ENCODE assay signal across 1 cellular context in genomic region chr16:11665071-11665491, GRCh38.
TF ChIP-seq lines count a peak whose summit lies in the region.

No MANE protein-coding gene starts in this region.

TF ChIP-seq in HepG2, 621 proteins besides CTCF, POLR2A, EP300 and RAD21 (continued from another document):
- peak; percentile 21; the same call in 1 of the 2 replicates for TF ChIP-seq ZNF687 (CRISPR knock-in tag; IDR thresholded peaks at IDR 0.05)
